16 cellular contexts compared by ENCODE assay signal in genomic region chr3:43921056-43921455, GRCh38.
"Had no signal": no experiment of that assay in that cellular context is flagged by ENCODE, and none has a peak within 500 bp of the region (broad histone marks: within the 10 kb centered on the region; RNA-seq: fewer than 3 reads in every experiment).

No MANE protein-coding gene starts in this region.

- ATAC-seq: activated naive CD4-positive, alpha-beta T cell treated with anti-CD3 and anti-CD28 coated beads, Interleukin-2, amount 50 U/mL, for 72 hours; foreskin keratinocyte; left lobe of liver had no signal

- H3K4me1 ChIP-seq: adrenal gland had no signal

- H3K4me3 ChIP-seq: adrenal gland, dorsolateral prefrontal cortex, hepatocyte, lung, stomach, thoracic aorta, upper lobe of left lung had no signal

- H3K36me3 ChIP-seq: adrenal gland, stomach, thoracic aorta, upper lobe of left lung had no signal

- H3K27ac ChIP-seq: adrenal gland, dorsolateral prefrontal cortex, epithelial cell of prostate, foreskin keratinocyte, hepatocyte, stomach, thoracic aorta, upper lobe of left lung, VCaP had no signal

- DNase-seq: activated CD4-positive, alpha-beta T cell treated with anti-CD3 and anti-CD28 coated beads, Interleukin-2, amount 50 U/mL, for 48 hours; activated gamma-delta T cell treated with Interleukin-2 at 50 U/mL for 16 hours; adrenal gland; dorsolateral prefrontal cortex; foreskin keratinocyte; kidney; stomach; T-helper 2 cell; upper lobe of left lung had no signal

- H3K79me2 ChIP-seq: hepatocyte had no signal

- H3K4me2 ChIP-seq: hepatocyte had no signal

- H3K27me3 ChIP-seq: foreskin keratinocyte, upper lobe of left lung had no signal

- H2AFZ ChIP-seq: hepatocyte had no signal

- H3K9me3 ChIP-seq: adrenal gland, thoracic aorta had no signal
